30 cellular contexts compared by ENCODE assay signal in genomic region chr1:160227561-160227960, GRCh38. TPM values are rescaled to one million over a fixed set of nuclear protein-coding genes. Genes with fewer than 3 reads are reported as not detected.
"Had no signal": no experiment of that assay in that cellular context is flagged by ENCODE, and none has a peak within 500 bp of the region (broad histone marks: within the 10 kb centered on the region; RNA-seq: fewer than 3 reads in every experiment).

No MANE protein-coding gene starts in this region.

- H3K4me3 ChIP-seq: pancreas, prostate gland, skin epidermis, smooth muscle cell, spleen, suprapubic skin, testis, tibial artery, transverse colon, upper lobe of right lung, uterus had no signal

- H3K36me3 ChIP-seq: uterus had no signal

- H3K4me1 ChIP-seq: pancreas, prostate gland, spleen, suprapubic skin, testis, tibial artery, transverse colon, upper lobe of right lung, uterus had no signal

- H3K9me3 ChIP-seq: neutrophil, pancreas, prostate gland, spleen, suprapubic skin, testis, tibial artery, transverse colon, upper lobe of right lung, uterus had no signal

- DNase-seq: naive thymus-derived CD8-positive, alpha-beta T cell; nephron progenitor cell; nucleus accumbens; pancreas; right cardiac atrium; spleen; stimulated activated CD4-positive, alpha-beta T cell treated with anti-CD3 and anti-CD28 coated beads, Interleukin-12 subunit alpha, Interleukin-12 subunit beta, amount 100 ng/mL, for 4 hours; stimulated activated CD4-positive, alpha-beta T cell treated with anti-CD3 and anti-CD28 coated beads, Interleukin-1b, Interleukin-23, amount 100 ng/mL, for 48 hours; stimulated activated CD4-positive, alpha-beta T cell treated with anti-CD3 and anti-CD28 coated beads, Interleukin-4, amount 100 ng/mL, for 1 hour; stimulated activated CD4-positive, alpha-beta T cell treated with anti-CD3 and anti-CD28 coated beads, Interleukin-4, amount 100 ng/mL, for 4 hours; stimulated activated CD8-positive, alpha-beta memory T cell treated with anti-CD3 and anti-CD28 coated beads, Interleukin-4, amount 100 ng/mL, for 48 hours; stimulated activated naive CD4-positive, alpha-beta T cell; stimulated activated naive CD8-positive, alpha-beta T cell treated with anti-CD3 and anti-CD28 coated beads, Interleukin-15, amount 100 ng/mL, for 72 hours; stimulated activated naive CD8-positive, alpha-beta T cell treated with anti-CD3 and anti-CD28 coated beads, Interleukin-15, Interleukin-2, amounts not matched to agents 100 U/mL and 50 U/mL, for 24 hours; substantia nigra; testis; tibial artery; transverse colon; upper lobe of right lung; uterus had no signal

- H3K27me3 ChIP-seq: neutrophil, pancreas, spleen, suprapubic skin, testis, tibial artery, transverse colon, upper lobe of right lung, uterus had no signal

- H3K4me2 ChIP-seq: smooth muscle cell had no signal

- ATAC-seq: naive thymus-derived CD8-positive, alpha-beta T cell; natural killer cell treated with Interleukin-12 subunit alpha and Interleukin-12 subunit beta and Interleukin-15 and Interleukin-18, amount 100 ng/mL, for 72 hours; pancreas; right cardiac atrium; sciatic nerve; stimulated activated memory B cell treated with anti-CD40 and anti-IgM and Interleukin-4, amounts not matched to agents 10 μg/mL and 1 μg/mL and 100 μg/mL, for 72 hours; stimulated activated naive CD8-positive, alpha-beta T cell treated with anti-CD3 and anti-CD28 coated beads, Interleukin-15, amount 100 ng/mL, for 72 hours; stimulated activated naive CD8-positive, alpha-beta T cell treated with anti-CD3 and anti-CD28 coated beads, Interleukin-15, Interleukin-2, amounts not matched to agents 100 U/mL and 50 U/mL, for 24 hours had no signal

- FAIRE-seq: pancreas had no signal

- H3K27ac ChIP-seq: neutrophil, pancreas, prostate gland, skin epidermis, spleen, suprapubic skin, testis, tibial artery, transverse colon, upper lobe of right lung, uterus had no signal

RNA-seq across cellular contexts. Expression of gene CASQ1, which starts 37.2 kb away (rescaled TPM):
- total RNA-seq: naive thymus-derived CD8-positive, alpha-beta T cell; natural killer cell treated with Interleukin-12 subunit alpha and Interleukin-12 subunit beta and Interleukin-15 and Interleukin-18, amount 100 ng/mL, for 72 hours; osteocyte; pancreas; renal cortical epithelial cell; suprapubic skin had no signal
- polyA plus RNA-seq: naive thymus-derived CD8-positive, alpha-beta T cell; smooth muscle cell had no signal
